In genomic region chr15:83099290-83099689, GRCh38 we compare ENCODE assay signal across 1 cellular context.
TF ChIP-seq lines count a peak whose summit lies in the region.

No MANE protein-coding gene starts in this region.

TF ChIP-seq in K562, 482 proteins besides CTCF, POLR2A, EP300 and RAD21:
- TF ChIP-seq EGR1 (conservative IDR thresholded peaks at IDR 0.05), result no peak
- TF ChIP-seq TFAM (CRISPR knock-in tag; conservative IDR thresholded peaks at IDR 0.05), result no peak
- TF ChIP-seq CREB5 (CRISPR knock-in tag; IDR thresholded peaks at IDR 0.05), result no peak
- no peak for TF ChIP-seq KDM5B (IDR thresholded peaks at IDR 0.05; ENCODE audit: insufficient replicate concordance, low read depth, low read length)
- peak; percentile 27 for TF ChIP-seq PKNOX1 (IDR thresholded peaks at IDR 0.05)
- TF ChIP-seq ZNF512 (tag; IDR thresholded peaks at IDR 0.05), result no peak
- no peak for TF ChIP-seq EZH2 (IDR thresholded peaks at IDR 0.05; ENCODE audit: borderline replicate concordance, low read depth, low read length)
- TF ChIP-seq FOXO4 (CRISPR knock-in tag; IDR thresholded peaks at IDR 0.05), result no peak
- TF ChIP-seq E4F1 (CRISPR knock-in tag; IDR thresholded peaks at IDR 0.05; ENCODE audit: borderline replicate concordance), result no peak
- no peak for TF ChIP-seq U2AF1 (optimal IDR thresholded peaks at IDR 0.05; ENCODE audit: low read depth, low read length)
- TF ChIP-seq TBL1XR1 (IDR thresholded peaks at IDR 0.05; ENCODE audit: low read length in 2 of 2), result no peak
- 0 out of 2 replicates have a peak, but pooled peaks have one; percentile 21 for TF ChIP-seq ZFX (CRISPR knock-in tag; IDR thresholded peaks at IDR 0.05)
- TF ChIP-seq PHTF2 (CRISPR knock-in tag; IDR thresholded peaks at IDR 0.05), result no peak
- no peak for TF ChIP-seq ARID4B (CRISPR knock-in tag; IDR thresholded peaks at IDR 0.05)
- TF ChIP-seq IRF2 (CRISPR knock-in tag; IDR thresholded peaks at IDR 0.05), result no peak
- TF ChIP-seq KDM4B (IDR thresholded peaks at IDR 0.05; ENCODE audit: borderline replicate concordance in 2 of 2, low read depth in 1 of 2), result no peak
- TF ChIP-seq TBP (optimal IDR thresholded peaks at IDR 0.05; ENCODE audit: low read depth, low read length), result no peak
- TF ChIP-seq RFX1 (IDR thresholded peaks at IDR 0.05), result peak; percentile 76
- no peak for TF ChIP-seq SPI1 (IDR thresholded peaks at IDR 0.05; ENCODE audit: borderline replicate concordance, low read depth, low read length)
- peak; percentile 91 for TF ChIP-seq FOXJ2 (tag; IDR thresholded peaks at IDR 0.05)
- no peak for TF ChIP-seq ZNF143 (CRISPR knock-in tag; IDR thresholded peaks at IDR 0.05)
- TF ChIP-seq RB1 (IDR thresholded peaks at IDR 0.05; ENCODE audit: low read depth), result no peak
- no peak for TF ChIP-seq ZNF121 (CRISPR knock-in tag; conservative IDR thresholded peaks at IDR 0.05)
- TF ChIP-seq CSDE1 (IDR thresholded peaks at IDR 0.05), result no peak
- TF ChIP-seq ZBTB1 (CRISPR knock-in tag; IDR thresholded peaks at IDR 0.05; ENCODE audit: borderline replicate concordance, low read depth), result no peak
- no peak for TF ChIP-seq FOS (IDR thresholded peaks at IDR 0.05; ENCODE audit: extremely low read depth, insufficient read length)
- TF ChIP-seq ZFP36 (IDR thresholded peaks at IDR 0.05; ENCODE audit: low read depth, low read length, partially characterized antibody), result no peak
- no peak for TF ChIP-seq ZNF212 (CRISPR knock-in tag; IDR thresholded peaks at IDR 0.05)
- no peak for TF ChIP-seq E2F1 (CRISPR knock-in tag; IDR thresholded peaks at IDR 0.05)
- TF ChIP-seq ERF (CRISPR knock-in tag; IDR thresholded peaks at IDR 0.05), result no peak
- TF ChIP-seq ZNF318 (IDR thresholded peaks at IDR 0.05; ENCODE audit: borderline replicate concordance in 1 of 2, low read depth in 1 of 2), result no peak
